Comparison of ENCODE assay signal across 18 cellular contexts in the genomic region with DNA sequence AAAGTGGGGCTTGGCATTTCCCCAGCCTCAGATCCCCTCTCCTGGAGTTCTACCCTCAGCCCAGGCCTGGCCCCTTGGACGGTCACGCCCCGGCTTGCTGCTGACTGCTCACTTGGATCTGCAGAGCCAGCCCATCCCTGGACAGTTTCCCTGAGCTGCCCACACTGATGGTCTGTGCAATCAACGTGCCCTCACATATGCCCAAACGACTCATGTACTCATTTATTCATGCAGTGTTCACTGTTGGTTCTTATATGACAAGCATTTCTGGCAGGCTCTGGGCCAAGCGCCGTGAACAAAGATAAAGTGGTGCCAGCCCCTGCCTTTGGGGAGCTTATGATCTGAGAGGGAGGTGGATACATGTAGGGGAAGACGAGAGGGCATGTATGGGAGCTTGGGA. TPM values are rescaled to one million over a fixed set of nuclear protein-coding genes. Genes with fewer than 3 reads are reported as not detected.
"Had no signal": no experiment of that assay in that cellular context is flagged by ENCODE, and none has a peak within 500 bp of the region (broad histone marks: within the 10 kb centered on the region; RNA-seq: fewer than 3 reads in every experiment).

No MANE protein-coding gene starts in this region.

- H3K9me3 ChIP-seq: SJSA1, transverse colon had no signal

- H3K27ac Mint-ChIP-seq: activated CD4-positive, alpha-beta T cell treated with anti-CD3 and anti-CD28 coated beads, Interleukin-2, amount 10 ng/mL, durations not matched to agents 24 days and 14 days; activated naive CD8-positive, alpha-beta T cell treated with anti-CD3 and anti-CD28 coated beads for 36 hours; natural killer cell; T-helper 1 cell treated with Interleukin-12 subunit alpha and Interleukin-12 subunit beta and Interleukin-4 antibody, amounts not matched to agents 30 μg/mL and 1 μg/mL, for 36 hours had no signal

- H3K4me3 Mint-ChIP-seq: activated CD4-positive, alpha-beta T cell treated with anti-CD3 and anti-CD28 coated beads, Interleukin-2, amount 10 ng/mL, durations not matched to agents 24 days and 14 days; activated naive CD8-positive, alpha-beta T cell treated with anti-CD3 and anti-CD28 coated beads for 36 hours; central memory CD8-positive, alpha-beta T cell; natural killer cell; T-helper 1 cell treated with Interleukin-12 subunit alpha and Interleukin-12 subunit beta and Interleukin-4 antibody, amounts not matched to agents 30 μg/mL and 1 μg/mL, for 36 hours had no signal

- H3K36me3 Mint-ChIP-seq: activated naive CD8-positive, alpha-beta T cell treated with anti-CD3 and anti-CD28 coated beads for 36 hours; natural killer cell had no signal

- H3K27me3 ChIP-seq: SJSA1, transverse colon had no signal

- H3K4me3 ChIP-seq: coronary artery, SJSA1, transverse colon had no signal

- H3K36me3 ChIP-seq: SJSA1, transverse colon had no signal

- H3K4me1 ChIP-seq: SJSA1, transverse colon had no signal

- H3K9me3 Mint-ChIP-seq: activated CD4-positive, alpha-beta T cell treated with anti-CD3 and anti-CD28 coated beads, Interleukin-2, amount 10 ng/mL, durations not matched to agents 24 days and 14 days; activated naive CD8-positive, alpha-beta T cell treated with anti-CD3 and anti-CD28 coated beads for 36 hours; central memory CD8-positive, alpha-beta T cell; natural killer cell; T-helper 1 cell treated with Interleukin-12 subunit alpha and Interleukin-12 subunit beta and Interleukin-4 antibody, amounts not matched to agents 30 μg/mL and 1 μg/mL, for 36 hours had no signal

- H3K27ac ChIP-seq: coronary artery, SJSA1, transverse colon had no signal

- DNase-seq: activated CD4-positive, alpha-beta T cell treated with anti-CD3 and anti-CD28 coated beads, Interleukin-2, amount 10 ng/mL, durations not matched to agents 24 days and 14 days; activated CD8-positive, alpha-beta memory T cell treated with anti-CD3 and anti-CD28 coated beads, Interleukin-2, amount 50 U/mL, for 4 hours; activated gamma-delta T cell treated with Interleukin-2 at 50 U/mL for 16 hours; activated naive CD8-positive, alpha-beta T cell treated with anti-CD3 and anti-CD28 coated beads for 36 hours; activated T-cell treated with anti-CD3 and anti-CD28 coated beads, Interleukin-2, amount 50 U/mL, for 48 hours; amniotic stem cell; erythroblast; kidney glomerular epithelial cell; mesendoderm; natural killer cell; stimulated activated CD4-positive, alpha-beta T cell treated with anti-CD3 and anti-CD28 coated beads, Interleukin-12 subunit alpha, Interleukin-12 subunit beta, amount 100 ng/mL, for 4 hours; stimulated activated CD4-positive, alpha-beta T cell treated with anti-CD3 and anti-CD28 coated beads, Interleukin-1b, Interleukin-23, amount 100 ng/mL, for 48 hours; stimulated activated naive CD4-positive, alpha-beta T cell treated with Interleukin-2 at 50 U/mL for 16 hours; transverse colon had no signal

- ATAC-seq: natural killer cell had no signal

- H3K4me1 Mint-ChIP-seq: central memory CD8-positive, alpha-beta T cell; natural killer cell had no signal

RNA-seq across cellular contexts. Expression of gene GLI2, which starts 20.3 kb away (rescaled TPM):
- total RNA-seq: activated naive CD8-positive, alpha-beta T cell treated with anti-CD3 and anti-CD28 coated beads for 36 hours; natural killer cell had no signal
